ENCODE assay signal across 9 cellular contexts in the genomic region with DNA sequence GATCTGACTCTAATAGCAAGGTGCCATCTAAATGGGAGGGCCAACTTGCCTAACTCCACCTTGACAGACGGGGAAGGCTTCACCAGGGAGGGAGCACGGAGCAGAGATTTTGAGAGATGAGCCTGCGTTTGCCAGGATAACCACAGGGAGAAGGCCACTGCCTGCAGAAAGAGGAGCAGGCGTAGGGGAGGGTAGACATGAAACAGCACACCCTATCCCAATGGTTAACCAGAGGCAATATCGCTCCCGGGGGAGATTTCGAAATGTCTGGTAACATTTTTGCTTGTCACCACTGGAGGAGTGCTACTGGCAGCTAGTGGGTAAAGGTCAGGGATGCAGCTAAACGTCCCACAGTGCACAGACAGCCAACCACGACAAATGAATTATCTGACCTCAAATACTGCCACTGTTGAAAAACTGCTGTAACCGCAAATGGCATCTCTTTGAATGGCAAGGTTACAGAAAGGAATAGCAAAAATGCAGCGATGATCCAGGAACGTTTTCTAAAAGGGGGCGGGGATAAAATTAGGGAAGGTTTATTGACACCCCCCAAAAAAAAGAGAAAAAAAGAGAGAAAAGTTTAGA.
DNase-seq lines count a peak whose midpoint lies in the region; ATAC-seq lines count a peak whose summit lies in the region.
"Had no signal": no experiment of that assay in that cellular context is flagged by ENCODE, and none has a peak within 500 bp of the region (broad histone marks: within the 10 kb centered on the region; RNA-seq: fewer than 3 reads in every experiment).

No MANE protein-coding gene starts in this region.

- peak overlapping the region; percentile 80 for H3K4me3 Mint-ChIP-seq in activated naive CD4-positive, alpha-beta T cell treated with anti-CD3 and anti-CD28 coated beads, Interleukin-2, amount 50 U/mL, for 24 hours
- H3K4me3 Mint-ChIP-seq in stimulated activated naive B cell treated with anti-CD40 and anti-IgM and Interleukin-4, amounts not matched to agents 10 μg/mL and 1 μg/mL and 100 μg/mL, for 72 hours: peak overlapping the region; percentile 77 to 80

- H3K4me1 Mint-ChIP-seq in activated naive CD4-positive, alpha-beta T cell treated with anti-CD3 and anti-CD28 coated beads, Interleukin-2, amount 50 U/mL, for 24 hours: peaks cover 24% of the 10 kb centered on the region
- H3K4me1 Mint-ChIP-seq in stimulated activated naive B cell treated with anti-CD40 and anti-IgM and Interleukin-4, amounts not matched to agents 10 μg/mL and 1 μg/mL and 100 μg/mL, for 72 hours: peaks cover 21 to 42% of the 10 kb centered on the region in 2 donors

- H3K36me3 Mint-ChIP-seq in activated naive CD4-positive, alpha-beta T cell treated with anti-CD3 and anti-CD28 coated beads, Interleukin-2, amount 50 U/mL, for 24 hours: peaks cover 7% of the 10 kb centered on the region
- peaks cover 5 to 10% of the 10 kb centered on the region in 2 donors for H3K36me3 Mint-ChIP-seq in stimulated activated naive B cell treated with anti-CD40 and anti-IgM and Interleukin-4, amounts not matched to agents 10 μg/mL and 1 μg/mL and 100 μg/mL, for 72 hours

- H3K9me3 ChIP-seq in iPS-18a (ENCODE audit: control insufficient read depth, low read depth, low read length): no peaks in the 10 kb centered on the region

- no peaks in the 10 kb centered on the region for H3K9me3 Mint-ChIP-seq in activated naive CD4-positive, alpha-beta T cell treated with anti-CD3 and anti-CD28 coated beads, Interleukin-2, amount 50 U/mL, for 24 hours
- peaks cover 4% of the 10 kb centered on the region in 2 donors for H3K9me3 Mint-ChIP-seq in stimulated activated naive B cell treated with anti-CD40 and anti-IgM and Interleukin-4, amounts not matched to agents 10 μg/mL and 1 μg/mL and 100 μg/mL, for 72 hours

- H3K27me3 Mint-ChIP-seq in activated naive CD4-positive, alpha-beta T cell treated with anti-CD3 and anti-CD28 coated beads, Interleukin-2, amount 50 U/mL, for 24 hours: no peaks in the 10 kb centered on the region
- no peaks in the 10 kb centered on the region for H3K27me3 Mint-ChIP-seq in stimulated activated naive B cell treated with anti-CD40 and anti-IgM and Interleukin-4, amounts not matched to agents 10 μg/mL and 1 μg/mL and 100 μg/mL, for 72 hours

- no peaks in the 10 kb centered on the region for H3K27me3 ChIP-seq in iPS-18a (ENCODE audit: control insufficient read depth, insufficient read depth, low read length)
- H3K27me3 ChIP-seq: dorsolateral prefrontal cortex had no signal

- H3K9ac ChIP-seq in iPS-18a (ENCODE audit: low read length): peak overlapping the region; percentile 18

- H3K4me1 ChIP-seq in iPS-18a (ENCODE audit: control insufficient read depth, low read depth, low read length): peaks cover 18% of the 10 kb centered on the region

- ATAC-seq in HG02759 (IDR thresholded peaks at IDR 0.05; ENCODE audit: unreplicated experiment): peak; percentile 78
- ATAC-seq in stimulated activated naive B cell treated with anti-CD40 and anti-IgM and Interleukin-4, amounts not matched to agents 10 μg/mL and 1 μg/mL and 100 μg/mL, for 72 hours (replicated peaks): peak; percentile 90 to 91

- no peaks in the 10 kb centered on the region for H3K36me3 ChIP-seq in iPS-18a (ENCODE audit: control insufficient read depth, low read depth, low read length)

- DNase-seq in activated gamma-delta T cell treated with Interleukin-2 at 50 U/mL for 16 hours (peak; percentile 10), activated gamma-delta T cell (lab: John Stamatoyannopoulos, UW) (no peak), NCI-H146 (lab: John Stamatoyannopoulos, UW) (peak; percentile 77), COLO668 (lab: John Stamatoyannopoulos, UW; ENCODE audit: unreplicated experiment) (no peak)
- peak; percentile 87 for DNase-seq in stimulated activated naive B cell treated with anti-CD40 and anti-IgM and Interleukin-4, amounts not matched to agents 10 μg/mL and 1 μg/mL and 100 μg/mL, for 72 hours

- peak overlapping the region; percentile 74 for H3K27ac Mint-ChIP-seq in activated naive CD4-positive, alpha-beta T cell treated with anti-CD3 and anti-CD28 coated beads, Interleukin-2, amount 50 U/mL, for 24 hours
- H3K27ac Mint-ChIP-seq in stimulated activated naive B cell treated with anti-CD40 and anti-IgM and Interleukin-4, amounts not matched to agents 10 μg/mL and 1 μg/mL and 100 μg/mL, for 72 hours: peak overlapping the region; percentile 97

- H3K4me3 ChIP-seq in iPS-18a (ENCODE audit: low read length): peak overlapping the region; percentile 31

- no peak overlapping the region for H3K27ac ChIP-seq in iPS-18a (ENCODE audit: low read length)

Comparison
In these comparisons a context has a peak if more than half of its experiments do, and no peak if none do; other contexts are left out.
1. DNase-seq: peak in activated gamma-delta T cell treated with Interleukin-2 at 50 U/mL for 16 hours (single experiment), NCI-H146 (single experiment) and stimulated activated naive B cell treated with anti-CD40 and anti-IgM and Interleukin-4, amounts not matched to agents 10 μg/mL and 1 μg/mL and 100 μg/mL, for 72 hours (single experiment); none in activated gamma-delta T cell (single experiment) and COLO668 (single experiment).